8 cellular contexts compared by ENCODE assay signal in genomic region chr4:165079476-165079875, GRCh38. TPM values are rescaled to one million over a fixed set of nuclear protein-coding genes. Genes with fewer than 3 reads are reported as not detected.
DNase-seq lines count a peak whose midpoint lies in the region; ATAC-seq and TF ChIP-seq lines count a peak whose summit lies in the region.
"Had no signal": no experiment of that assay in that cellular context is flagged by ENCODE, and none has a peak within 500 bp of the region (broad histone marks: within the 10 kb centered on the region; RNA-seq: fewer than 3 reads in every experiment).

No MANE protein-coding gene starts in this region.

- intact Hi-C loops in prostate gland (cut with DNase I): no loop called here

- H3K4me3 ChIP-seq in prostate gland: no peak overlapping the region

- TF ChIP-seq CTCF in prostate gland (IDR thresholded peaks at IDR 0.05): no peak

- DNase-seq in NCI-H69 (lab: John Stamatoyannopoulos, UW) (peak; percentile 65), epithelial cell of prostate (ENCODE audit: low read depth, low spot score) (peak; percentile 16), prostate gland (ENCODE audit: low spot score) (peak; percentile 60), putamen (ENCODE audit: low spot score) (no peak)
- DNase-seq in stimulated activated CD4-positive, alpha-beta T cell treated with anti-CD3 and anti-CD28 coated beads, Interleukin-15, amount 100 ng/mL, for 24 hours: no peak

- peak; percentile 42 for ATAC-seq in HG03442 (IDR thresholded peaks at IDR 0.05; ENCODE audit: unreplicated experiment)
- ATAC-seq in HG03460 (IDR thresholded peaks at IDR 0.05; ENCODE audit: unreplicated experiment): no peak
- ATAC-seq: HCT116 had no signal

- no peaks in the 10 kb centered on the region for H3K27me3 ChIP-seq in prostate gland (replicated peaks; ENCODE audit: insufficient read depth)

- no peaks in the 10 kb centered on the region for H3K36me3 ChIP-seq in prostate gland

- WGBS in prostate gland: 11% methylated on average over 6 of the region's 6 CpGs

- no peaks in the 10 kb centered on the region for H3K9me3 ChIP-seq in prostate gland

- H3K4me1 ChIP-seq in prostate gland (replicated peaks): peaks cover 4% of the 10 kb centered on the region

- TF ChIP-seq POLR2A in prostate gland (IDR thresholded peaks at IDR 0.05): no peak

- H3K27ac ChIP-seq in epithelial cell of prostate (no peak overlapping the region), prostate gland (peak overlapping the region in 1 of 2 donors; percentile 25)

RNA-seq across cellular contexts. Expression of gene TRIM75, which starts 25.8 kb away (rescaled TPM):
- under 1 TPM in 1 of 2 donors, not detected in 1; 0.40 TPM for total RNA-seq in prostate gland

RNA-seq across cellular contexts. Expression of gene TMEM192, which starts 33.2 kb away (rescaled TPM):
- total RNA-seq in prostate gland: 10 to 100 TPM; 22.3 to 43.3 TPM

RNA-seq across cellular contexts. Expression of gene TRIM60, which starts 47.7 kb away (rescaled TPM):
- total RNA-seq in prostate gland: not detected

Comparison
In these comparisons a context has a peak if more than half of its experiments do, and no peak if none do; other contexts are left out.
1. DNase-seq: peak in NCI-H69 (single experiment), epithelial cell of prostate (single experiment) and prostate gland (single experiment); none in putamen (single experiment) and stimulated activated CD4-positive, alpha-beta T cell treated with anti-CD3 and anti-CD28 coated beads, Interleukin-15, amount 100 ng/mL, for 24 hours (single experiment).